ENCODE assay signal across 8 cellular contexts in genomic region chr2:10721344-10722251, GRCh38. TPM values are rescaled to one million over a fixed set of nuclear protein-coding genes. Genes with fewer than 3 reads are reported as not detected.
DNase-seq lines count a peak whose midpoint lies in the region; ATAC-seq lines count a peak whose summit lies in the region.

TSS of gene ATP6V1C2 (plus strand) at chr2:10721630. CDS start at chr2:10722850, 1,220 bp downstream.

- H3K27me3 Mint-ChIP-seq in activated T-helper 17 cell treated with anti-CD3 and anti-CD28 coated beads, Interleukin-2, amount 50 U/mL, for 72 hours = peaks cover 28% of the 10 kb centered on the region
- H3K27me3 Mint-ChIP-seq in stimulated activated naive B cell treated with anti-CD40 and anti-IgM and Interleukin-4, amounts not matched to agents 10 μg/mL and 1 μg/mL and 100 μg/mL, for 72 hours = peaks cover 27 to 34% of the 10 kb centered on the region in 2 donors

- H3K9me3 Mint-ChIP-seq in activated T-helper 17 cell treated with anti-CD3 and anti-CD28 coated beads, Interleukin-2, amount 50 U/mL, for 72 hours = no peaks in the 10 kb centered on the region
- H3K9me3 Mint-ChIP-seq in stimulated activated naive B cell treated with anti-CD40 and anti-IgM and Interleukin-4, amounts not matched to agents 10 μg/mL and 1 μg/mL and 100 μg/mL, for 72 hours = no peaks in the 10 kb centered on the region

- H3K4me3 ChIP-seq in iPS-18a (ENCODE audit: low read length) = peak within 1 kb of the TSS; percentile 58

- no peak within 1 kb of the TSS for H3K27ac ChIP-seq in iPS-18a (ENCODE audit: low read length)

- no peak within 1 kb of the TSS for H3K9ac ChIP-seq in iPS-18a (ENCODE audit: low read length)

- peaks cover 79% of the 10 kb centered on the region for H3K27me3 ChIP-seq in iPS-18a (ENCODE audit: control insufficient read depth, insufficient read depth, low read length)

- no peaks in the 10 kb centered on the region for H3K4me1 Mint-ChIP-seq in activated T-helper 17 cell treated with anti-CD3 and anti-CD28 coated beads, Interleukin-2, amount 50 U/mL, for 72 hours
- peaks cover 16 to 23% of the 10 kb centered on the region in 2 donors for H3K4me1 Mint-ChIP-seq in stimulated activated naive B cell treated with anti-CD40 and anti-IgM and Interleukin-4, amounts not matched to agents 10 μg/mL and 1 μg/mL and 100 μg/mL, for 72 hours

- ATAC-seq in GM19043 (IDR thresholded peaks at IDR 0.05; ENCODE audit: low read depth, unreplicated experiment) = peak; percentile 74
- peak; percentile 64 for ATAC-seq in HG03521 (IDR thresholded peaks at IDR 0.05; ENCODE audit: unreplicated experiment)
- ATAC-seq in activated T-helper 17 cell treated with anti-CD3 and anti-CD28 coated beads, Interleukin-2, amount 50 U/mL, for 72 hours (replicated peaks) = peak; percentile 72
- peak; percentile 80 to 81 for ATAC-seq in stimulated activated naive B cell treated with anti-CD40 and anti-IgM and Interleukin-4, amounts not matched to agents 10 μg/mL and 1 μg/mL and 100 μg/mL, for 72 hours (replicated peaks)
- no peak for ATAC-seq in HG02938 (IDR thresholded peaks at IDR 0.05; ENCODE audit: unreplicated experiment)

- DNase-seq in COR-L47 (lab: John Stamatoyannopoulos, UW) (peak; percentile 29), activated gamma-delta T cell treated with Interleukin-2 at 50 U/mL for 16 hours (no peak)
- peak; percentile 33 for DNase-seq in stimulated activated naive B cell treated with anti-CD40 and anti-IgM and Interleukin-4, amounts not matched to agents 10 μg/mL and 1 μg/mL and 100 μg/mL, for 72 hours

- no peaks in the 10 kb centered on the region for H3K36me3 Mint-ChIP-seq in activated T-helper 17 cell treated with anti-CD3 and anti-CD28 coated beads, Interleukin-2, amount 50 U/mL, for 72 hours (ENCODE audit: low read depth)
- H3K36me3 Mint-ChIP-seq in stimulated activated naive B cell treated with anti-CD40 and anti-IgM and Interleukin-4, amounts not matched to agents 10 μg/mL and 1 μg/mL and 100 μg/mL, for 72 hours = peaks cover 0 to 7% of the 10 kb centered on the region in 2 donors

- no peaks in the 10 kb centered on the region for H3K36me3 ChIP-seq in iPS-18a (ENCODE audit: control insufficient read depth, low read depth, low read length)

- H3K27ac Mint-ChIP-seq in activated T-helper 17 cell treated with anti-CD3 and anti-CD28 coated beads, Interleukin-2, amount 50 U/mL, for 72 hours = no peak within 1 kb of the TSS
- peak within 1 kb of the TSS; percentile 73 for H3K27ac Mint-ChIP-seq in stimulated activated naive B cell treated with anti-CD40 and anti-IgM and Interleukin-4, amounts not matched to agents 10 μg/mL and 1 μg/mL and 100 μg/mL, for 72 hours

- H3K9me3 ChIP-seq in iPS-18a (ENCODE audit: control insufficient read depth, low read depth, low read length) = no peaks in the 10 kb centered on the region

- peak within 1 kb of the TSS; percentile 50 for H3K4me3 Mint-ChIP-seq in activated T-helper 17 cell treated with anti-CD3 and anti-CD28 coated beads, Interleukin-2, amount 50 U/mL, for 72 hours
- H3K4me3 Mint-ChIP-seq in stimulated activated naive B cell treated with anti-CD40 and anti-IgM and Interleukin-4, amounts not matched to agents 10 μg/mL and 1 μg/mL and 100 μg/mL, for 72 hours = peak within 1 kb of the TSS; percentile 82 to 89

- H3K4me1 ChIP-seq in iPS-18a (ENCODE audit: control insufficient read depth, low read depth, low read length) = peaks cover 10% of the 10 kb centered on the region

RNA-seq across cellular contexts. Expression of gene ATP6V1C2, which starts in this region (rescaled TPM):
- not detected for total RNA-seq in activated T-helper 17 cell treated with anti-CD3 and anti-CD28 coated beads, Interleukin-2, amount 50 U/mL, for 72 hours

Comparison
In these comparisons a context has a peak if more than half of its experiments do, and no peak if none do; other contexts are left out.
1. Peak in ATAC-seq in activated T-helper 17 cell treated with anti-CD3 and anti-CD28 coated beads, Interleukin-2, amount 50 U/mL, for 72 hours; RNA of the gene not detected or under 1 TPM.